Comparison of ENCODE assay signal across 1 cellular context in genomic region chr13:21672811-21673591, GRCh38.
TF ChIP-seq lines count a peak whose summit lies in the region.

No MANE protein-coding gene starts in this region.

TF ChIP-seq in WTC11, 78 proteins besides CTCF, POLR2A, EP300 and RAD21 (continued from another document):
- TF ChIP-seq ATF6 (CRISPR knock-in tag; IDR thresholded peaks at IDR 0.05) = no peak
- TF ChIP-seq CBFB (CRISPR knock-in tag; IDR thresholded peaks at IDR 0.05; ENCODE audit: low read depth) = no peak
- TF ChIP-seq ZNF317 (CRISPR knock-in tag; IDR thresholded peaks at IDR 0.05; ENCODE audit: borderline replicate concordance, low read depth) = no peak
